ENCODE assay signal across 1 cellular context in genomic region chr19:38209671-38210457, GRCh38.
TF ChIP-seq lines count a peak whose summit lies in the region.

No MANE protein-coding gene starts in this region.

TF ChIP-seq in HEK293, 187 proteins besides CTCF, POLR2A, EP300 and RAD21 (continued from another document):
- TF ChIP-seq, protein P1, sequence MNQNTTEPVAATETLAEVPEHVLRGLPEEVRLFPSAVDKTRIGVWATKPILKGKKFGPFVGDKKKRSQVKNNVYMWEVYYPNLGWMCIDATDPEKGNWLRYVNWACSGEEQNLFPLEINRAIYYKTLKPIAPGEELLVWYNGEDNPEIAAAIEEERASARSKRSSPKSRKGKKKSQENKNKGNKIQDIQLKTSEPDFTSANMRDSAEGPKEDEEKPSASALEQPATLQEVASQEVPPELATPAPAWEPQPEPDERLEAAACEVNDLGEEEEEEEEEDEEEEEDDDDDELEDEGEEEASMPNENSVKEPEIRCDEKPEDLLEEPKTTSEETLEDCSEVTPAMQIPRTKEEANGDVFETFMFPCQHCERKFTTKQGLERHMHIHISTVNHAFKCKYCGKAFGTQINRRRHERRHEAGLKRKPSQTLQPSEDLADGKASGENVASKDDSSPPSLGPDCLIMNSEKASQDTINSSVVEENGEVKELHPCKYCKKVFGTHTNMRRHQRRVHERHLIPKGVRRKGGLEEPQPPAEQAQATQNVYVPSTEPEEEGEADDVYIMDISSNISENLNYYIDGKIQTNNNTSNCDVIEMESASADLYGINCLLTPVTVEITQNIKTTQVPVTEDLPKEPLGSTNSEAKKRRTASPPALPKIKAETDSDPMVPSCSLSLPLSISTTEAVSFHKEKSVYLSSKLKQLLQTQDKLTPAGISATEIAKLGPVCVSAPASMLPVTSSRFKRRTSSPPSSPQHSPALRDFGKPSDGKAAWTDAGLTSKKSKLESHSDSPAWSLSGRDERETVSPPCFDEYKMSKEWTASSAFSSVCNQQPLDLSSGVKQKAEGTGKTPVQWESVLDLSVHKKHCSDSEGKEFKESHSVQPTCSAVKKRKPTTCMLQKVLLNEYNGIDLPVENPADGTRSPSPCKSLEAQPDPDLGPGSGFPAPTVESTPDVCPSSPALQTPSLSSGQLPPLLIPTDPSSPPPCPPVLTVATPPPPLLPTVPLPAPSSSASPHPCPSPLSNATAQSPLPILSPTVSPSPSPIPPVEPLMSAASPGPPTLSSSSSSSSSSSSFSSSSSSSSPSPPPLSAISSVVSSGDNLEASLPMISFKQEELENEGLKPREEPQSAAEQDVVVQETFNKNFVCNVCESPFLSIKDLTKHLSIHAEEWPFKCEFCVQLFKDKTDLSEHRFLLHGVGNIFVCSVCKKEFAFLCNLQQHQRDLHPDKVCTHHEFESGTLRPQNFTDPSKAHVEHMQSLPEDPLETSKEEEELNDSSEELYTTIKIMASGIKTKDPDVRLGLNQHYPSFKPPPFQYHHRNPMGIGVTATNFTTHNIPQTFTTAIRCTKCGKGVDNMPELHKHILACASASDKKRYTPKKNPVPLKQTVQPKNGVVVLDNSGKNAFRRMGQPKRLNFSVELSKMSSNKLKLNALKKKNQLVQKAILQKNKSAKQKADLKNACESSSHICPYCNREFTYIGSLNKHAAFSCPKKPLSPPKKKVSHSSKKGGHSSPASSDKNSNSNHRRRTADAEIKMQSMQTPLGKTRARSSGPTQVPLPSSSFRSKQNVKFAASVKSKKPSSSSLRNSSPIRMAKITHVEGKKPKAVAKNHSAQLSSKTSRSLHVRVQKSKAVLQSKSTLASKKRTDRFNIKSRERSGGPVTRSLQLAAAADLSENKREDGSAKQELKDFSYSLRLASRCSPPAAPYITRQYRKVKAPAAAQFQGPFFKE (tag by site-specific recombination; IDR thresholded peaks at IDR 0.05; ENCODE audit: borderline replicate concordance) = no peak
- no peak for TF ChIP-seq ZNF175 (tag by site-specific recombination; IDR thresholded peaks at IDR 0.05)
- TF ChIP-seq ZNF623 (tag by site-specific recombination; IDR thresholded peaks at IDR 0.05) = no peak
- TF ChIP-seq SP3 (tag by site-specific recombination; IDR thresholded peaks at IDR 0.05) = no peak
- TF ChIP-seq PATZ1 (tag by site-specific recombination; IDR thresholded peaks at IDR 0.05) = no peak; the same call in 1 of the 2 replicates
- TF ChIP-seq ZNF341 (tag by site-specific recombination; IDR thresholded peaks at IDR 0.05; ENCODE audit: low read depth) = peak; percentile 78
- TF ChIP-seq SALL2 (tag by site-specific recombination; IDR thresholded peaks at IDR 0.05; ENCODE audit: borderline replicate concordance) = no peak
- no peak for TF ChIP-seq ZNF530 (tag by site-specific recombination; IDR thresholded peaks at IDR 0.05; ENCODE audit: low read depth)
- no peak for TF ChIP-seq HOXA7 (CRISPR knock-in tag; IDR thresholded peaks at IDR 0.05; ENCODE audit: borderline replicate concordance)
- no peak for TF ChIP-seq ZNF76 (tag by site-specific recombination; IDR thresholded peaks at IDR 0.05; ENCODE audit: borderline replicate concordance, low read depth)
- no peak for TF ChIP-seq ZNF416 (tag by site-specific recombination; IDR thresholded peaks at IDR 0.05)
- TF ChIP-seq ZBTB20 (tag by site-specific recombination; IDR thresholded peaks at IDR 0.05) = no peak; the same call in 1 of the 2 replicates
- TF ChIP-seq ZBTB26 (tag by site-specific recombination; optimal IDR thresholded peaks at IDR 0.05) = no peak
- TF ChIP-seq ZNF48 (tag by site-specific recombination; IDR thresholded peaks at IDR 0.05) = no peak
- TF ChIP-seq KLF10 (tag by site-specific recombination; IDR thresholded peaks at IDR 0.05) = no peak
- no peak for TF ChIP-seq ZNF274 (IDR thresholded peaks at IDR 0.05; ENCODE audit: low read length)
- TF ChIP-seq ZNF274 (tag by site-specific recombination; IDR thresholded peaks at IDR 0.05; ENCODE audit: borderline replicate concordance) = no peak
- peak; percentile 93; the same call in 1 of the 2 replicates for TF ChIP-seq MZF1 (tag by site-specific recombination; IDR thresholded peaks at IDR 0.05; ENCODE audit: borderline replicate concordance)
- TF ChIP-seq ZNF654 (tag by site-specific recombination; IDR thresholded peaks at IDR 0.05; ENCODE audit: low read depth) = no peak
- no peak; the same call in none of the 2 replicates for TF ChIP-seq ZBTB17 (tag by site-specific recombination; IDR thresholded peaks at IDR 0.05)
- TF ChIP-seq ZFHX2 (tag by site-specific recombination; conservative IDR thresholded peaks at IDR 0.05) = no peak
- no peak for TF ChIP-seq PBX3 (CRISPR knock-in tag; IDR thresholded peaks at IDR 0.05)
- peak; percentile 87 for TF ChIP-seq ZNF366 (tag by site-specific recombination; conservative IDR thresholded peaks at IDR 0.05)
- TF ChIP-seq PRDM4 (tag by site-specific recombination; IDR thresholded peaks at IDR 0.05) = no peak
- TF ChIP-seq ZNF248 (tag by site-specific recombination; IDR thresholded peaks at IDR 0.05) = 0 out of 2 replicates have a peak, but pooled peaks have one; percentile 24
- no peak for TF ChIP-seq ZFP37 (tag by site-specific recombination; IDR thresholded peaks at IDR 0.05)
- no peak for TF ChIP-seq ZFP41 (tag by site-specific recombination; IDR thresholded peaks at IDR 0.05; ENCODE audit: borderline replicate concordance)
- TF ChIP-seq ZNF404 (tag by site-specific recombination; IDR thresholded peaks at IDR 0.05) = no peak
- TF ChIP-seq ZNF174 (tag by site-specific recombination; IDR thresholded peaks at IDR 0.05) = no peak
- no peak for TF ChIP-seq ZNF18 (tag by site-specific recombination; IDR thresholded peaks at IDR 0.05)
